Comparison of ENCODE assay signal across 8 cellular contexts in the genomic region with DNA sequence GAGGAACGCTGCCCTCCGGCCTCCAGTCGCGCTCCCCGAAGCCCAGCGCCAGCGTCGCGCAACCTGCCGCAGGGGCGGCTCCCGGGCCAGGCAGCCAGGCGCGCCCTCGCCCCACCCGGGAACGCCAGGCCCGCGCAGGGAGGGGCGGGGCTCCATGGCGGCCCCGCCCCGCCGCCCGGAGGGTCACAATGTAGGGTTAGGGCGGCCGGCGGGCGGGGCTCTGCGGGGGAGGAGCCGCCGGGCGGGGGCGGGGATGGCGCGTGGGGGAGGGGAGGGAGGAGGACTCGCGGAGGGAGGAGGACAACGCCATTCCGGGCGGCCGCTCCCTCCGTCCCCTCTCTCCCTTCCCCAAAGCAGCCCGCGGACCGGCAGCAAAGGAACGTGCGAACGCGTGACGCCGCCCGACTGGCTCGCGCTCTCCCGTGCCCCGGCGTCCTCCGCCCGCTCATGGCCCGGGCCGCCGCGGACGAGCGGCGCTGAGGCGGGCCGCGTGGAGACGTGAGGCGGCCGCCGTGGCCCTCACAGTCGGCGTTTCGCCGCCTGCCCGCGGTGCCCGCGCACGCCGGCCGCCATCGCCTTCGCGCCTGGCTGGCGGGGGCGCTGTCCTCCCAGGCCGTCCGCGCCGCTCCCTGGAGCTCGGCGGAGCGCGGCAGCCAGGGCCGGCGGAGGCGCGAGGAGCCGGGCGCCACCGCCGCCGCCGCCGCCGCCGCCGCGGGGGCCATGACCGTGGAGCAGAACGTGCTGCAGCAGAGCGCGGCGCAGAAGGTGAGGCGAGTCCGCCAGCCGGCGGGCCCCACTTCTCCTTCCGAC. TPM values are rescaled to one million over a fixed set of nuclear protein-coding genes. Genes with fewer than 3 reads are reported as not detected.
DNase-seq lines count a peak whose midpoint lies in the region; TF ChIP-seq lines count a peak whose summit lies in the region.

A gene with protein sequence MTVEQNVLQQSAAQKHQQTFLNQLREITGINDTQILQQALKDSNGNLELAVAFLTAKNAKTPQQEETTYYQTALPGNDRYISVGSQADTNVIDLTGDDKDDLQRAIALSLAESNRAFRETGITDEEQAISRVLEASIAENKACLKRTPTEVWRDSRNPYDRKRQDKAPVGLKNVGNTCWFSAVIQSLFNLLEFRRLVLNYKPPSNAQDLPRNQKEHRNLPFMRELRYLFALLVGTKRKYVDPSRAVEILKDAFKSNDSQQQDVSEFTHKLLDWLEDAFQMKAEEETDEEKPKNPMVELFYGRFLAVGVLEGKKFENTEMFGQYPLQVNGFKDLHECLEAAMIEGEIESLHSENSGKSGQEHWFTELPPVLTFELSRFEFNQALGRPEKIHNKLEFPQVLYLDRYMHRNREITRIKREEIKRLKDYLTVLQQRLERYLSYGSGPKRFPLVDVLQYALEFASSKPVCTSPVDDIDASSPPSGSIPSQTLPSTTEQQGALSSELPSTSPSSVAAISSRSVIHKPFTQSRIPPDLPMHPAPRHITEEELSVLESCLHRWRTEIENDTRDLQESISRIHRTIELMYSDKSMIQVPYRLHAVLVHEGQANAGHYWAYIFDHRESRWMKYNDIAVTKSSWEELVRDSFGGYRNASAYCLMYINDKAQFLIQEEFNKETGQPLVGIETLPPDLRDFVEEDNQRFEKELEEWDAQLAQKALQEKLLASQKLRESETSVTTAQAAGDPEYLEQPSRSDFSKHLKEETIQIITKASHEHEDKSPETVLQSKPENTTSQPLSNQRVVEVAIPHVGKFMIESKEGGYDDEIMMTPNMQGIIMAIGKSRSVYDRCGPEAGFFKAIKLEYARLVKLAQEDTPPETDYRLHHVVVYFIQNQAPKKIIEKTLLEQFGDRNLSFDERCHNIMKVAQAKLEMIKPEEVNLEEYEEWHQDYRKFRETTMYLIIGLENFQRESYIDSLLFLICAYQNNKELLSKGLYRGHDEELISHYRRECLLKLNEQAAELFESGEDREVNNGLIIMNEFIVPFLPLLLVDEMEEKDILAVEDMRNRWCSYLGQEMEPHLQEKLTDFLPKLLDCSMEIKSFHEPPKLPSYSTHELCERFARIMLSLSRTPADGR (plus strand): TSS at position 309 of the 810 bp plus-strand sequence. CDS start 412 bp downstream, at position 721.

- H4K91ac ChIP-seq in neuronal stem cell (ENCODE audit: low read depth, low read length, poor library complexity) = no peak within 1 kb of the TSS

- peak within 1 kb of the TSS; percentile 45 for H2BK5ac ChIP-seq in neuronal stem cell (ENCODE audit: low read length)

- H2AFZ ChIP-seq in neuronal stem cell (ENCODE audit: low read length) = peak within 1 kb of the TSS; percentile 92

- H3K4me3 ChIP-seq in SJSA1 (peak within 1 kb of the TSS; percentile 99), neuronal stem cell (ENCODE audit: low read length in 2 of 2) (peak within 1 kb of the TSS; percentile 70 to 91)

- peak within 1 kb of the TSS; percentile 98 for H3K18ac ChIP-seq in neuronal stem cell (ENCODE audit: low read length)

- peak within 1 kb of the TSS; percentile 76 for H3K23ac ChIP-seq in neuronal stem cell (ENCODE audit: low read depth, low read length, poor library complexity)

- H2BK120ac ChIP-seq in neuronal stem cell (ENCODE audit: low read depth, low read length) = peak within 1 kb of the TSS; percentile 78

- no CpG with 5 or more reads among the region's 123 CpGs for WGBS in neuronal stem cell (ENCODE audit: extremely low coverage in 2 of 2, insufficient read length in 2 of 2, insufficient replicate concordance in 1 of 2), 2 donors

- H3K4me2 ChIP-seq in neuronal stem cell (ENCODE audit: insufficient read depth, low read length, poor library complexity, severe bottlenecking) = peak within 1 kb of the TSS; percentile 56

- H2BK12ac ChIP-seq in neuronal stem cell (ENCODE audit: low read length) = no peak within 1 kb of the TSS

- no peak within 1 kb of the TSS for H3K4ac ChIP-seq in neuronal stem cell (ENCODE audit: low read length)

- H4K8ac ChIP-seq in neuronal stem cell (ENCODE audit: low read depth, low read length) = no peak within 1 kb of the TSS

- H3K9ac ChIP-seq in neuronal stem cell (ENCODE audit: low read depth, low read length, poor library complexity) = peak within 1 kb of the TSS; percentile 93

- peak; percentile 78 for DNase-seq in ELR (ENCODE audit: low read depth)
- DNase-seq in H4 (ENCODE audit: low spot score) = peak; percentile 64
- DNase-seq in LoVo (ENCODE audit: low spot score) = peak; percentile 90
- DNase-seq in SJSA1 (ENCODE audit: low read depth in 1 of 2, low spot score in 2 of 2) = peak; percentile 88
- peak; percentile 81 for DNase-seq in activated gamma-delta T cell treated with anti-CD3 and anti-CD28 coated beads, Interleukin-2, amount 50 U/mL, for 16 hours (ENCODE audit: low read depth)
- DNase-seq in foreskin melanocyte = peak; percentile 51
- peak; percentile 82 for DNase-seq in neuronal stem cell (ENCODE audit: low spot score)

- peak within 1 kb of the TSS; percentile 94 for H3K14ac ChIP-seq in neuronal stem cell (ENCODE audit: low read length)

- H3K4me1 ChIP-seq in SJSA1 (replicated peaks) (0 out of 2 replicates have a peak, but pooled peaks cover 3% of the 10 kb centered on the region), neuronal stem cell (ENCODE audit: control insufficient read depth in 2 of 2, insufficient read depth in 1 of 2, low read depth in 1 of 2, low read length in 2 of 2) (peaks cover 0 to 8% of the 10 kb centered on the region in 2 donors)

- H3K36me3 ChIP-seq in SJSA1 (peaks cover 8% of the 10 kb centered on the region; the same call in 1 of the 2 replicates), neuronal stem cell (replicated peaks in 1 of 2; ENCODE audit: control insufficient read depth in 2 of 2, insufficient read depth in 2 of 2, low read length in 2 of 2) (no peaks in the 10 kb centered on the region)

- no peaks in the 10 kb centered on the region for H3K9me3 ChIP-seq in SJSA1 (replicated peaks)
- no peaks in the 10 kb centered on the region for H3K9me3 ChIP-seq in neuronal stem cell (replicated peaks in 1 of 2; ENCODE audit: control insufficient read depth in 2 of 2, insufficient read depth in 1 of 2, low read depth in 1 of 2, low read length in 2 of 2)

- no peaks in the 10 kb centered on the region for H3K27me3 ChIP-seq in SJSA1 (replicated peaks)
- peaks cover 0 to 43% (median 0%) of the 10 kb centered on the region in 3 experiments for H3K27me3 ChIP-seq in neuronal stem cell (ENCODE audit: control insufficient read depth in 3 of 3, insufficient read depth in 3 of 3, low read depth in 1 of 3, low read length in 3 of 3)

- H2BK15ac ChIP-seq in neuronal stem cell (ENCODE audit: low read length) = peak within 1 kb of the TSS; percentile 55

- no peak within 1 kb of the TSS for H2AK5ac ChIP-seq in neuronal stem cell (ENCODE audit: low read depth, low read length)

- H3K27ac ChIP-seq in SJSA1 = peak within 1 kb of the TSS; percentile 89
- peak within 1 kb of the TSS; percentile 86 for H3K27ac ChIP-seq in neuronal stem cell (replicated peaks; ENCODE audit: low read length)

- TF ChIP-seq CTCF in subcutaneous adipose tissue (IDR thresholded peaks at IDR 0.05; ENCODE audit: low read depth) = no peak

- H3K79me1 ChIP-seq in neuronal stem cell (ENCODE audit: low read depth, low read length) = peaks cover 1% of the 10 kb centered on the region

RNA-seq across cellular contexts. Expression of the gene that starts here (rescaled TPM):
- 19.0 and 19.1 TPM in 2 replicates for total RNA-seq in H4 (2014; rRNA removed; shearing (Covaris generic))
- 37.9 and 43.3 TPM in 2 replicates for total RNA-seq in SJSA1 (2014; rRNA removed; shearing (Covaris generic))
- polyA plus RNA-seq in neuronal stem cell (2013, experiment 1 of 2) = 11.9 TPM
- polyA plus RNA-seq in neuronal stem cell (2013, experiment 2 of 2) = 11.7 TPM
- total RNA-seq in subcutaneous adipose tissue = 10 to 100 TPM; 61.9 to 93.9 (median 72.8) TPM

Comparison
In these comparisons a context has a peak if more than half of its experiments do, and no peak if none do; other contexts are left out.
1. Peak in every context shown above with its lines: DNase-seq, H3K4me3 ChIP-seq and H3K27ac ChIP-seq.